In the genomic region with DNA sequence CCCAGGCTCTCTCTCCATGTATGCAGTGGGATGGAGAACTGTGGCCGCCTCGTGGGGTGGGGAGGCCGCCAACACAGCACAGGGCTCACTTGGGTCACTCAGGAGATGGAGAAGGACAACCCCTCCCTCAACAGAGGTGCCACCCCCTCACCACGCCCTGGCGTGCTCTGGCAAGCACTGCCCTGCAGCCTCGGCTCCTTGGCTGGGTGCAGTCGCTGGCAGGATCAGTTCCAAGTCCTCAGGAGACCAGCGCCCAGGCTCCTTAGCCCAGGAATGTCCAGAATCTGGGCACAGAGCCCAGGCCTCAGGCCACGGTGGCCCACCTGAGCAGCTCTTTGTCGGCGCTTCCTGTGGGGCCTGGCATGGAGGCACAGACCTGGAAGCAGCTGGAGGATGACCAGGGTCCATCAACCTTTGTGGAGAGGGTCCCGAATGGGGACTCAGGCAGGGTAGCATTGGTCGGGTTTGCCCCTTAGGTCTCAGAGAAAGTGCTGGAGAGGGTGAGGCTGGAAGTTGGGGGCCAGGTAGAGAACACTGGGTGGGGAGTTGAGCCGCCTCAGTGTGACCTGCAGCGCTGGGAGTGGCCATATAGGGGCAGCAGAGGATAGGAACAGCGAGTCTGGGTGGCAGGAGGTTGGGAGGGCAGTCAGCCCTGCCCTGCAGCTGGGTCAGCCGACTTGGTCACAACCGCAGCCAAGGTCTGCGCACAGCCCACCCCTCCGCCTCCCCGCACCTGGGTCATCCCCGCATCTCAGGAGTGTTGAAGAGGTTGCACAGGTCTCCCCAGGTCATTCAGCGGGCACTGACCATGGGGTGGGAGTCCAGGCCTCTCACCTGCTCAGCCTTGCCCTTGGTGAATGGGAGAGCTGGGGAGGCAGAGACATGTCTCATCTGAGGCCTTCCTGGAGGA, we compare ENCODE assay signal across 8 cellular contexts. TPM values are rescaled to one million over a fixed set of nuclear protein-coding genes. Genes with fewer than 3 reads are reported as not detected.
DNase-seq lines count a peak whose midpoint lies in the region; ATAC-seq and TF ChIP-seq lines count a peak whose summit lies in the region.

No MANE protein-coding gene starts in this region.

- POLR2A ChIA-PET in T-cell (lab: Charles Lee) = interaction anchor here in 1 of 2 donors (0.6 kb wide), 1 partner anchor 110 kb away, joined by 3 read pairs; no protein-coding TSS in a partner anchor

- ATAC-seq in T-cell (replicated peaks in 1 of 4) (peak in 2 of 4 experiments; percentile 64 to 69), left lobe of liver (peak; percentile 95), HG02973 (IDR thresholded peaks at IDR 0.05; ENCODE audit: unreplicated experiment) (no peak), HG03521 (IDR thresholded peaks at IDR 0.05; ENCODE audit: unreplicated experiment) (no peak)

- H3K36me3 Mint-ChIP-seq in T-cell = no peaks in the 10 kb centered on the region
- H3K36me3 Mint-ChIP-seq in chondrocyte (ENCODE audit: low read depth) = no peaks in the 10 kb centered on the region

- H3K4me3 Mint-ChIP-seq in T-cell (no peak overlapping the region), chondrocyte (ENCODE audit: unreplicated experiment) (no peak overlapping the region)

- CTCF ChIA-PET in T-cell (lab: Charles Lee) = interaction anchor here in 1 of 2 donors (0.6 to 1.2 kb wide), 2 partner anchors 42 to 100 kb away, joined by 3 read pairs; no protein-coding TSS in a partner anchor

- H3K27me3 Mint-ChIP-seq in T-cell (no peaks in the 10 kb centered on the region), chondrocyte (ENCODE audit: low read depth) (no peaks in the 10 kb centered on the region)

- peak; percentile 66 for DNase-seq in Daoy (ENCODE audit: low read depth)
- peak; percentile 97 for DNase-seq in HuH-7 (ENCODE audit: low spot score)
- DNase-seq in T-cell = peak in 23 of 34 experiments; percentile 8 to 52 (median 27)
- peak; percentile 88 for DNase-seq in chondrocyte (ENCODE audit: low spot score)
- DNase-seq in left lobe of liver (ENCODE audit: low spot score) = peak; percentile 70
- peak; percentile 28 to 40 for DNase-seq in stimulated activated CD4-positive, alpha-beta T cell treated with anti-CD3 and anti-CD28 coated beads, Interleukin-4, amount 100 ng/mL, for 48 hours (ENCODE audit: low read depth in 2 of 2)

- peak; percentile 95 for TF ChIP-seq CTCF in chondrocyte (IDR thresholded peaks at IDR 0.05)

- no peak overlapping the region for H3K27ac Mint-ChIP-seq in T-cell
- no peak overlapping the region for H3K27ac Mint-ChIP-seq in chondrocyte (ENCODE audit: unreplicated experiment)

- H3K4me1 Mint-ChIP-seq in T-cell = peaks cover 0 to 4% (median 0%) of the 10 kb centered on the region in 3 donors
- peaks cover 7% of the 10 kb centered on the region for H3K4me1 Mint-ChIP-seq in chondrocyte (ENCODE audit: low read depth)

- H3K9me3 Mint-ChIP-seq in T-cell = no peaks in the 10 kb centered on the region
- no peaks in the 10 kb centered on the region for H3K9me3 Mint-ChIP-seq in chondrocyte (ENCODE audit: low read depth)

RNA-seq across cellular contexts. Expression of gene SUSD2, which starts 8.2 kb away (rescaled TPM):
- 0.29 TPM in 1 of 2 replicates, not detected in the other for total RNA-seq in Daoy (2014; rRNA removed; shearing (Covaris generic))
- 1 to 10 TPM; 1.3 to 2.3 (median 1.6) TPM for total RNA-seq in T-cell
- 0.34 to 1.00 TPM (median 0.65 TPM) in 3 replicates for total RNA-seq in chondrocyte
- 1.4 TPM for total RNA-seq in left lobe of liver

RNA-seq across cellular contexts. Expression of gene GGT5, which starts 55.4 kb away (rescaled TPM):
- total RNA-seq in Daoy (2014; rRNA removed; shearing (Covaris generic)) = not detected in 2 replicates
- under 1 TPM in 1 of 5 donors, not detected in 4; 0.63 TPM for total RNA-seq in T-cell
- total RNA-seq in chondrocyte = 30.7 to 47.2 TPM (median 37.5 TPM) in 3 replicates
- total RNA-seq in left lobe of liver = 11.5 TPM

Comparison
In these comparisons a context has a peak if more than half of its experiments do, and no peak if none do; other contexts are left out.
1. DNase-seq: peak in every context shown above with its lines; median percentile 97 in HuH-7; 88 in chondrocyte; 70 in left lobe of liver; 66 in Daoy; 34 in stimulated activated CD4-positive, alpha-beta T cell treated with anti-CD3 and anti-CD28 coated beads, Interleukin-4, amount 100 ng/mL, for 48 hours; 27 in T-cell.